Comparison of ENCODE assay signal across 15 cellular contexts in the genomic region with DNA sequence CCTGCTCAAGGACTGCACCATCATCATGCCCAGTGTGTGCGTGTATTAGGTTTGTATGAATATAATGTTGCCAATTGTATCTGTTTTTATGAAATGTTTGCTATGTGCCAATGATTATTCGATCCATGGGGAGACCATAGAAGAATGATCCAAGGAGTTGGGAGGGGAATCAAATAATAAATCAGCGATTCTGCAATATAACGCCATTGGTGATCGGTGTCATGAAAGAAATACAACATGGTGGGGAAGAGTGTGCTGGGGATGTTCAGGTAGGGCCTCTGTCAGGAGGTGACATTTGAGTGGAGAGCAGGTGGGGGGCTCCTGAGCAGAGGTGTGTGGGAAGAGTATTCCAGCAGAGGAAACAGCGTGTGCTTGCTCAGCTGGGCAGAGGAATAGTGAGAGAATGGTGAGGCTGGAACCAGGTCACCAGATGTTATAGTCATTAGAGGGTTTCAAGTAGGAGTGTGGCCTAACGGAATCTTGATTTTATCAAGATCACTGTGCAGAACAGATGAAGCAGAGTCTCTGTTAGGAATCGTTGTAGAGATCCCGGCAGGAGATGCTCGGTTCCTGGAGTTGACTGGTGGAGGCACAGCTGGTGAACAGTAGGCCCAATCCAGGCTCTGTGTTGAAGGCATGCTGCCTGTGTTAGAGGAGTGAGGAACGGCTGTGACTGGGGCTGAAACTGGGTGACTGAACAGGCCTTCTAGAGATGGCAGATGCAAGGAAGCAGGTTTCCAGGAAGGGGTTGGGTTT. TPM values are rescaled to one million over a fixed set of nuclear protein-coding genes. Genes with fewer than 3 reads are reported as not detected.
DNase-seq lines count a peak whose midpoint lies in the region; ATAC-seq, FAIRE-seq and TF ChIP-seq lines count a peak whose summit lies in the region.
"Had no signal": no experiment of that assay in that cellular context is flagged by ENCODE, and none has a peak within 500 bp of the region (broad histone marks: within the 10 kb centered on the region; RNA-seq: fewer than 3 reads in every experiment).

No MANE protein-coding gene starts in this region.

- TF ChIP-seq CTCF in DND-41 (IDR thresholded peaks at IDR 0.05; ENCODE audit: borderline replicate concordance, extremely low read depth, low read length, poor library complexity, severe bottlenecking) (no peak), IMR-90 (conservative IDR thresholded peaks at IDR 0.05; ENCODE audit: low read depth, low read length) (no peak), H1 (IDR thresholded peaks at IDR 0.05; ENCODE audit: control extremely low read depth in 1 of 3, insufficient read depth in 1 of 3, low read depth in 1 of 3, low read length in 3 of 3) (no peak)

- H3K18ac ChIP-seq in IMR-90 (ENCODE audit: low read depth, low read length) (no peak overlapping the region), H1 (ENCODE audit: extremely low read depth, low read length) (no peak overlapping the region)

- CTCF ChIA-PET in IMR-90 (lab: Yijun Ruan, JAX) = no interaction called here
- CTCF ChIA-PET in H1 (lab: Charles Lee; ENCODE audit: partially characterized antibody) = interaction anchor here (0.6 to 2.6 kb wide), 6 partner anchors 19 to 242 kb away, joined by 3 to 9 read pairs (median 4); no protein-coding TSS in a partner anchor

- H2BK15ac ChIP-seq in IMR-90 (ENCODE audit: low read depth, low read length) = no peak overlapping the region
- H2BK15ac ChIP-seq in H1 (ENCODE audit: low read length) = 0 out of 2 replicates have a peak overlapping the region, but pooled peaks have one; percentile 41

- H4K5ac ChIP-seq in IMR-90 (ENCODE audit: low read depth, low read length) (no peak overlapping the region), H1 (ENCODE audit: insufficient read length, low read depth, low read length) (no peak overlapping the region)

- no peak overlapping the region for H2AFZ ChIP-seq in DND-41 (ENCODE audit: low read depth, low read length)
- no peak overlapping the region for H2AFZ ChIP-seq in IMR-90 (replicated peaks; ENCODE audit: low read length, poor library complexity)
- H2AFZ ChIP-seq in H1 (ENCODE audit: low read length) = no peak overlapping the region

- H2BK20ac ChIP-seq in IMR-90 (ENCODE audit: low read depth, low read length) = no peak overlapping the region
- H2BK20ac ChIP-seq in H1 (ENCODE audit: low read length) = no peak overlapping the region

- no peak overlapping the region for H2AK5ac ChIP-seq in IMR-90 (ENCODE audit: low read depth, low read length)
- H2AK5ac ChIP-seq in H1 (ENCODE audit: low read depth, low read length) = peak overlapping the region; percentile 29; the same call in 1 of the 2 replicates

- in situ Hi-C loops in IMR-90 (cut with MboI; ENCODE audit: low sequenced_read_pairs) = no loop called here

- no peak overlapping the region for H2BK120ac ChIP-seq in IMR-90 (ENCODE audit: low read depth, low read length)
- H2BK120ac ChIP-seq in H1 (replicated peaks; ENCODE audit: low read depth, low read length) = no peak overlapping the region

- BruUV-seq in IMR-90 (replicated peaks; lab: Mats Ljungman, UMichigan) = no TSS peak

- no peaks in the 10 kb centered on the region for H3K9me3 ChIP-seq in DND-41 (ENCODE audit: insufficient read depth, low read length, severe bottlenecking)
- H3K9me3 ChIP-seq in IMR-90 (ENCODE audit: control insufficient read depth, insufficient read depth, low read length) = no peaks in the 10 kb centered on the region
- H3K9me3 ChIP-seq in H1 (ENCODE audit: insufficient read depth in 2 of 2, low read depth in 1 of 2, low read length in 1 of 2) = no peaks in the 10 kb centered on the region
- H3K9me3 ChIP-seq in aorta (ENCODE audit: control insufficient read depth, low read length) = no peaks in the 10 kb centered on the region
- H3K9me3 ChIP-seq: heart left ventricle, SJCRH30 had no signal

- H3K36me3 ChIP-seq in DND-41 (ENCODE audit: insufficient read depth, low read length) (peaks cover 21% of the 10 kb centered on the region), IMR-90 (ENCODE audit: control insufficient read depth, insufficient read depth, low read length) (peaks cover 9% of the 10 kb centered on the region), H1 (ENCODE audit: control insufficient read depth in 2 of 4, insufficient read depth in 4 of 4, low read length in 3 of 4) (peaks cover 2 to 10% (median 4%) of the 10 kb centered on the region in 4 experiments; a peak in 6 of 8 replicates), aorta (ENCODE audit: control insufficient read depth in 1 of 2, insufficient read depth in 2 of 2, low read length in 1 of 2) (no peaks in the 10 kb centered on the region)

- no peak for TF ChIP-seq RAD21 in IMR-90 (IDR thresholded peaks at IDR 0.05; ENCODE audit: low read length)
- TF ChIP-seq RAD21 in H1 (IDR thresholded peaks at IDR 0.05 in 1 of 2, conservative IDR thresholded peaks at IDR 0.05 in 1 of 2; ENCODE audit: low read depth in 2 of 2, low read length in 2 of 2) = no peak

- POLR2A ChIA-PET in IMR-90 (lab: Charles Lee; ENCODE audit: unreplicated experiment) = no interaction called here
- POLR2A ChIA-PET in H1 (lab: Charles Lee; ENCODE audit: partially characterized antibody) = interaction anchor here (0.6 to 6.0 kb wide), 10 partner anchors 9 to 408 kb away, joined by 3 to 53 read pairs (median 4); no protein-coding TSS in a partner anchor

- H3K4ac ChIP-seq in IMR-90 (ENCODE audit: low read depth, low read length) (no peak overlapping the region), H1 (replicated peaks; ENCODE audit: insufficient read length, low read depth, low read length) (no peak overlapping the region)

- H4K20me1 ChIP-seq in DND-41 (ENCODE audit: insufficient read depth, low read length) (peaks cover 25% of the 10 kb centered on the region), IMR-90 (ENCODE audit: insufficient read depth, low read length) (peaks cover 26% of the 10 kb centered on the region), H1 (replicated peaks in 1 of 2; ENCODE audit: control insufficient read depth in 1 of 2, insufficient read depth in 2 of 2, low read length in 2 of 2) (peaks cover 15 to 51% of the 10 kb centered on the region in 2 experiments)

- peak overlapping the region; percentile 20 for H2AK9ac ChIP-seq in IMR-90 (replicated peaks; ENCODE audit: low read depth, low read length, poor library complexity)

- DNase-seq in DND-41 = no peak
- no peak for DNase-seq in IMR-90
- no peak for DNase-seq in H1 (ENCODE audit: low read depth in 1 of 2, low spot score in 2 of 2)
- DNase-seq in sciatic nerve (ENCODE audit: low spot score) = peak; percentile 35
- no peak for DNase-seq in dedifferentiated amniotic fluid mesenchymal stem cell (ENCODE audit: extremely low spot score)
- DNase-seq in aorta = no peak
- DNase-seq in left lobe of liver (ENCODE audit: low spot score) = no peak
- DNase-seq: activated CD4-positive, alpha-beta T cell treated with anti-CD3 and anti-CD28 coated beads for 1 hour; activated naive CD4-positive, alpha-beta T cell treated with anti-CD3 and anti-CD28 coated beads, Interleukin-2, amount 50 U/mL, for 16 hours; heart left ventricle; islet precursor cell; SJCRH30; stimulated activated CD4-positive, alpha-beta T cell treated with anti-CD3 and anti-CD28 coated beads, Interleukin-4, amount 100 ng/mL, for 1 hour; stimulated activated CD8-positive, alpha-beta memory T cell treated with anti-CD3 and anti-CD28 coated beads, Interleukin-4, amount 100 ng/mL, for 48 hours; T-helper 9 cell had no signal

- H2BK5ac ChIP-seq in IMR-90 (ENCODE audit: low read depth, low read length, poor library complexity, severe bottlenecking) (no peak overlapping the region), H1 (ENCODE audit: low read depth, low read length) (no peak overlapping the region)

- H4K8ac ChIP-seq in IMR-90 (ENCODE audit: low read depth in 2 of 2, low read length in 2 of 2) (no peak overlapping the region), H1 (ENCODE audit: extremely low read depth, insufficient read depth, low read length) (no peak overlapping the region)

- TF ChIP-seq POLR2A in IMR-90 (IDR thresholded peaks at IDR 0.05; ENCODE audit: low read depth, low read length) (no peak), H1 (IDR thresholded peaks at IDR 0.05; ENCODE audit: control extremely low read depth in 1 of 2, low read depth in 2 of 2, low read length in 2 of 2) (no peak)

- H3K9me1 ChIP-seq in IMR-90 (ENCODE audit: insufficient read depth, low read length) = peaks cover 29% of the 10 kb centered on the region

- 76% methylated on average over 8 of the region's 11 CpGs; no CpG with 5 or more reads in 1 of the 2 experiments for WGBS in IMR-90 (ENCODE audit: extremely low coverage in 2 of 2, insufficient read length in 1 of 2), 2 experiments
- WGBS in H1 (ENCODE audit: extremely low coverage in 1 of 2, insufficient coverage in 1 of 2, insufficient read length in 1 of 2, insufficient replicate concordance in 2 of 2, low coverage in 1 of 2, low lambda C conversion rate in 2 of 2, missing lambda C conversion rate in 1 of 2), 2 experiments = 88% methylated on average over 11 of the region's 11 CpGs; no CpG with 5 or more reads in 1 of the 2 experiments
- 83 to 89% methylated on average over 11 of the region's 11 CpGs for WGBS in aorta, 2 donors

- H3K4me1 ChIP-seq in DND-41 (ENCODE audit: insufficient read depth, low read length) = peaks cover 44% of the 10 kb centered on the region
- H3K4me1 ChIP-seq in IMR-90 (ENCODE audit: control insufficient read depth, insufficient read depth, low read length) = peaks cover 15% of the 10 kb centered on the region
- peaks cover 19 to 46% (median 29%) of the 10 kb centered on the region in 4 experiments for H3K4me1 ChIP-seq in H1 (replicated peaks in 1 of 4; ENCODE audit: control insufficient read depth in 3 of 4, insufficient read depth in 4 of 4, low read length in 3 of 4)
- no peaks in the 10 kb centered on the region for H3K4me1 ChIP-seq in aorta (ENCODE audit: control insufficient read depth in 1 of 2, insufficient read depth in 2 of 2, low read length in 2 of 2)

- ATAC-seq in DND-41 (ENCODE audit: insufficient read depth, low read depth) (no peak), IMR-90 (ENCODE audit: low read depth) (no peak), sciatic nerve (no peak), aorta (ENCODE audit: low FRiP score) (no peak), left lobe of liver (no peak)
- ATAC-seq: heart left ventricle had no signal

- no peak overlapping the region for H3K56ac ChIP-seq in IMR-90 (ENCODE audit: extremely low read depth, insufficient read depth, low read length)
- H3K56ac ChIP-seq in H1 (replicated peaks; ENCODE audit: insufficient read length, low read depth, low read length) = no peak overlapping the region

- H3K9ac ChIP-seq in DND-41 (ENCODE audit: low read depth, low read length) (no peak overlapping the region), IMR-90 (ENCODE audit: low read depth, low read length) (no peak overlapping the region), H1 (replicated peaks in 1 of 4; ENCODE audit: extremely low read depth in 1 of 4, low read depth in 3 of 4, low read length in 3 of 4) (0 out of 7 replicates have a peak overlapping the region, but pooled peaks of 1 of the 4 experiments have one; percentile 19)

- no peak for FAIRE-seq in H1 (lab: Jason Lieb, UNC)

- H3K4me2 ChIP-seq in DND-41 (ENCODE audit: insufficient read depth, low read length) (peak overlapping the region; percentile 97; the same call in 1 of the 2 replicates), IMR-90 (ENCODE audit: low read depth, low read length) (no peak overlapping the region), H1 (ENCODE audit: insufficient read depth in 1 of 2, low read depth in 2 of 2, low read length in 2 of 2) (peak overlapping the region; percentile 86 to 92)

- H3K79me1 ChIP-seq in IMR-90 (ENCODE audit: low read depth in 1 of 2, low read length in 2 of 2) (peaks cover 53 to 78% of the 10 kb centered on the region in 2 experiments), H1 (ENCODE audit: low read depth, low read length) (peaks cover 29% of the 10 kb centered on the region; the same call in 1 of the 2 replicates)

- peaks cover 9% of the 10 kb centered on the region for H3K23me2 ChIP-seq in H1 (ENCODE audit: low read depth, low read length)

- H2BK12ac ChIP-seq in H1 (ENCODE audit: low read depth, low read length) = no peak overlapping the region

- intact Hi-C loops in IMR-90 (cut with micrococcal nuclease) = loop anchor here (5.0 kb wide), 2 partner anchors 38 to 122 kb away; no protein-coding TSS in a partner anchor
- intact Hi-C loops in sciatic nerve (cut with DNase I) = no loop called here
- intact Hi-C loops in aorta (cut with DNase I) = loop anchor here in 1 of 2 donors (5.0 to 10.0 kb wide), 2 partner anchors 122 to 770 kb away; partner anchors contain the start of genes CNST and TFB2M

- H3K27me3 ChIP-seq in DND-41 (ENCODE audit: insufficient read depth, low read length, poor library complexity) (no peaks in the 10 kb centered on the region), IMR-90 (ENCODE audit: control insufficient read depth, insufficient read depth, low read length) (no peaks in the 10 kb centered on the region), H1 (replicated peaks in 1 of 4; ENCODE audit: control insufficient read depth in 3 of 4, extremely low read depth in 1 of 4, insufficient read depth in 3 of 4, low read length in 3 of 4) (no peaks in the 10 kb centered on the region), aorta (ENCODE audit: control insufficient read depth in 1 of 2, insufficient read depth in 2 of 2, low read length in 1 of 2) (no peaks in the 10 kb centered on the region)
- H3K27me3 ChIP-seq: heart left ventricle, SJCRH30 had no signal

- peak overlapping the region; percentile 36; the same call in 1 of the 2 replicates for H3K23ac ChIP-seq in IMR-90 (ENCODE audit: low read depth, low read length)
- no peak overlapping the region for H3K23ac ChIP-seq in H1 (ENCODE audit: insufficient read length)

- H3K14ac ChIP-seq in IMR-90 (replicated peaks; ENCODE audit: low read depth, low read length) = no peak overlapping the region
- H3K14ac ChIP-seq in H1 (ENCODE audit: insufficient read length) = no peak overlapping the region

- TF ChIP-seq EP300 in H1 (IDR thresholded peaks at IDR 0.05; ENCODE audit: borderline replicate concordance in 1 of 2, low read depth in 2 of 2, low read length in 2 of 2) = no peak

- dilution Hi-C loops in IMR-90 (cut with HindIII; ENCODE audit: low sequenced_read_pairs, unreplicated experiment) = no loop called here

- peaks cover 43% of the 10 kb centered on the region for H3K79me2 ChIP-seq in DND-41 (ENCODE audit: insufficient read depth, low read length)
- peaks cover 10 to 82% of the 10 kb centered on the region in 2 experiments for H3K79me2 ChIP-seq in H1 (ENCODE audit: control insufficient read depth in 1 of 2, insufficient read depth in 2 of 2, low read length in 2 of 2)

- H3K4me3 ChIP-seq in DND-41 (ENCODE audit: low read depth in 1 of 2, low read length in 2 of 2) (no peak overlapping the region), IMR-90 (ENCODE audit: insufficient read depth, low read depth, low read length) (no peak overlapping the region), H1 (ENCODE audit: extremely low read depth in 1 of 4, insufficient read depth in 2 of 4, low read depth in 3 of 4, low read length in 4 of 4) (peak overlapping the region in 1 of 4 experiments; percentile 6; a peak in 1 of 8 replicates), aorta (ENCODE audit: low read length in 2 of 2) (no peak overlapping the region)
- H3K4me3 ChIP-seq: SJCRH30 had no signal

- H4K91ac ChIP-seq in IMR-90 (ENCODE audit: insufficient read depth, low read depth, low read length) (no peak overlapping the region), H1 (replicated peaks; ENCODE audit: insufficient read length, low read length) (no peak overlapping the region)

- H3K27ac ChIP-seq in DND-41 (ENCODE audit: low read length) = no peak overlapping the region; the same call in 1 of the 2 replicates
- no peak overlapping the region for H3K27ac ChIP-seq in IMR-90 (ENCODE audit: insufficient read depth, low read length)
- H3K27ac ChIP-seq in H1 (ENCODE audit: low read depth, low read length) = no peak overlapping the region
- H3K27ac ChIP-seq in aorta (ENCODE audit: low read depth in 1 of 2, low read length in 2 of 2) = no peak overlapping the region
- H3K27ac ChIP-seq: SJCRH30 had no signal

RNA-seq across cellular contexts. Expression of gene ZNF496, which starts 2.9 kb away (rescaled TPM):
- total RNA-seq in IMR-90 (2012; rRNA removed) (8.9 and 11.7 TPM in 2 replicates), sciatic nerve (30.0 TPM), aorta (10 to 100 TPM; 23.1 to 29.0 TPM), left lobe of liver (4.4 TPM)
- polyA plus RNA-seq in IMR-90 (2012; rRNA removed) (16.2 and 17.1 TPM in 2 replicates), H1 (2011; rRNA removed) (27.9 and 37.9 TPM in 2 replicates), aorta (10 to 100 TPM in 1 of 2 donors, 1 to 10 TPM in 1; 4.1 to 17.9 TPM)
- polyA plus RNA-seq in IMR-90 (2012; cell fraction: cytosol; rRNA removed) = 13.7 and 15.5 TPM in 2 replicates
- polyA plus RNA-seq in IMR-90 (2012; cell fraction: nucleus; rRNA removed; ENCODE audit: low replicate concordance) = 22.8 and 27.3 TPM in 2 replicates
- 64.2 and 71.4 TPM in 2 replicates for total RNA-seq in H1 (2021; fragmentation: NEBNext Ultra II Directional; extraction: Animal tissue kit (Norgen Biotek cat#: 25700))
- polyA plus RNA-seq in H1 (2011; cell fraction: cytosol; rRNA removed) = 42.8 TPM
- 51.4 TPM for polyA plus RNA-seq in H1 (2011; cell fraction: nucleus; rRNA removed)
- polyA plus RNA-seq in H1 (2012, experiment 1 of 2) = 31.0 to 41.1 TPM (median 37.4 TPM) in 4 replicates
- polyA plus RNA-seq in H1 (2012, experiment 2 of 2) = 31.9 TPM
- 25.3 TPM for polyA plus RNA-seq in H1 (2013, experiment 1 of 2)
- polyA plus RNA-seq in H1 (2013, experiment 2 of 2) = 25.6 TPM
- polyA minus RNA-seq in H1 (2011; rRNA and poly(A)+ RNA removed) = 67.6 and 73.6 TPM in 2 replicates
- 49.5 TPM for polyA minus RNA-seq in H1 (2011; cell fraction: cytosol; rRNA and poly(A)+ RNA removed)
- polyA minus RNA-seq in H1 (2011; cell fraction: nucleus; rRNA and poly(A)+ RNA removed) = 46.4 TPM
